Comparison of ENCODE assay signal across 8 cellular contexts in genomic region chr9:126719677-126720435, GRCh38.
DNase-seq lines count a peak whose midpoint lies in the region; ATAC-seq, FAIRE-seq and TF ChIP-seq lines count a peak whose summit lies in the region.

No MANE protein-coding gene starts in this region.

- no peak overlapping the region for H4K8ac ChIP-seq in neuronal stem cell (ENCODE audit: low read depth, low read length)

- H3K27me3 Mint-ChIP-seq in activated T-cell treated with anti-CD3 and anti-CD28 coated beads, Interleukin-2, amount 50 U/mL, for 72 hours (ENCODE audit: low read depth) = no peaks in the 10 kb centered on the region

- no peak overlapping the region for H2BK12ac ChIP-seq in neuronal stem cell (ENCODE audit: low read length)

- H4K91ac ChIP-seq in neuronal stem cell (ENCODE audit: low read depth, low read length, poor library complexity) = no peak overlapping the region

- peaks cover 42% of the 10 kb centered on the region for H3K4me1 Mint-ChIP-seq in activated T-cell treated with anti-CD3 and anti-CD28 coated beads, Interleukin-2, amount 50 U/mL, for 72 hours (ENCODE audit: low read depth)

- peak overlapping the region; percentile 88 for H3K27ac ChIP-seq in neuronal stem cell (replicated peaks; ENCODE audit: low read length)
- H3K27ac ChIP-seq in suprapubic skin = peak overlapping the region; percentile 41

- no CpG with 5 or more reads among the region's 11 CpGs for WGBS in neuronal stem cell (ENCODE audit: extremely low coverage in 2 of 2, insufficient read length in 2 of 2, insufficient replicate concordance in 1 of 2), 2 donors
- WGBS in suprapubic skin = 54% methylated on average over 8 of the region's 11 CpGs

- no peak for TF ChIP-seq CTCF in suprapubic skin (IDR thresholded peaks at IDR 0.05)

- H3K27me3 ChIP-seq in neuronal stem cell (ENCODE audit: control insufficient read depth in 3 of 3, insufficient read depth in 3 of 3, low read depth in 1 of 3, low read length in 3 of 3) (peaks cover 10 to 35% (median 22%) of the 10 kb centered on the region in 3 experiments), suprapubic skin (peaks cover 35% of the 10 kb centered on the region)

- H3K36me3 ChIP-seq in neuronal stem cell (replicated peaks in 1 of 2; ENCODE audit: control insufficient read depth in 2 of 2, insufficient read depth in 2 of 2, low read length in 2 of 2) = no peaks in the 10 kb centered on the region
- no peaks in the 10 kb centered on the region for H3K36me3 ChIP-seq in suprapubic skin

- H3K4me2 ChIP-seq in neuronal stem cell (ENCODE audit: insufficient read depth, low read length, poor library complexity, severe bottlenecking) = no peak overlapping the region

- no peak overlapping the region for H3K9ac ChIP-seq in neuronal stem cell (ENCODE audit: low read depth, low read length, poor library complexity)

- H2AK5ac ChIP-seq in neuronal stem cell (ENCODE audit: low read depth, low read length) = no peak overlapping the region

- H3K18ac ChIP-seq in neuronal stem cell (ENCODE audit: low read length) = peak overlapping the region; percentile 44

- no peaks in the 10 kb centered on the region for H3K79me1 ChIP-seq in neuronal stem cell (ENCODE audit: low read depth, low read length)

- ATAC-seq in activated T-cell treated with anti-CD3 and anti-CD28 coated beads, Interleukin-2, amount 50 U/mL, for 72 hours (replicated peaks in 1 of 2) = peak; percentile 52 to 54
- no peak for ATAC-seq in GM19395 (IDR thresholded peaks at IDR 0.05; ENCODE audit: unreplicated experiment)

- no peak for TF ChIP-seq EP300 in suprapubic skin (IDR thresholded peaks at IDR 0.05)

- no peak overlapping the region for H3K23ac ChIP-seq in neuronal stem cell (ENCODE audit: low read depth, low read length, poor library complexity)

- in situ Hi-C loops in G401 (cut with HindIII; ENCODE audit: low sequenced_read_pairs) = no loop called here

- peak; percentile 16 for FAIRE-seq in RCC 7860 (lab: Jason Lieb, UNC)

- H3K4me1 ChIP-seq in neuronal stem cell (ENCODE audit: control insufficient read depth in 2 of 2, insufficient read depth in 1 of 2, low read depth in 1 of 2, low read length in 2 of 2) = peaks cover 15 to 19% of the 10 kb centered on the region in 2 donors
- H3K4me1 ChIP-seq in suprapubic skin = peaks cover 42% of the 10 kb centered on the region

- no peak overlapping the region for H3K4me3 ChIP-seq in neuronal stem cell (ENCODE audit: low read length in 2 of 2)
- no peak overlapping the region for H3K4me3 ChIP-seq in suprapubic skin

- H2AFZ ChIP-seq in neuronal stem cell (ENCODE audit: low read length) = peak overlapping the region; percentile 70

- H2BK5ac ChIP-seq in neuronal stem cell (ENCODE audit: low read length) = no peak overlapping the region

- DNase-seq in G401 (ENCODE audit: low spot score) (peak; percentile 79), HK-2 (ENCODE audit: unreplicated experiment) (peak; percentile 89), RCC 7860 (ENCODE audit: low spot score) (peak; percentile 77), fibroblast of peridontal ligament (ENCODE audit: extremely low read depth) (peak; percentile 9), neuronal stem cell (ENCODE audit: low spot score) (peak; percentile 83), suprapubic skin (ENCODE audit: low spot score in 2 of 2) (peak in 1 of 2 donors; percentile 90)
- DNase-seq in activated T-cell treated with anti-CD3 and anti-CD28 coated beads, Interleukin-2, amount 50 U/mL, for 72 hours = peak; percentile 81

- no peak overlapping the region for H3K4ac ChIP-seq in neuronal stem cell (ENCODE audit: low read length)

- no peak overlapping the region for H2BK15ac ChIP-seq in neuronal stem cell (ENCODE audit: low read length)

- no peaks in the 10 kb centered on the region for H3K9me3 Mint-ChIP-seq in activated T-cell treated with anti-CD3 and anti-CD28 coated beads, Interleukin-2, amount 50 U/mL, for 72 hours

- H2BK120ac ChIP-seq in neuronal stem cell (ENCODE audit: low read depth, low read length) = no peak overlapping the region

- H3K36me3 Mint-ChIP-seq in activated T-cell treated with anti-CD3 and anti-CD28 coated beads, Interleukin-2, amount 50 U/mL, for 72 hours (ENCODE audit: insufficient read depth in 2 of 2) = no peaks in the 10 kb centered on the region

- no peak for TF ChIP-seq POLR2A in suprapubic skin (IDR thresholded peaks at IDR 0.05)

- H3K14ac ChIP-seq in neuronal stem cell (ENCODE audit: low read length) = no peak overlapping the region

- peak overlapping the region; percentile 58 to 66 for H3K4me3 Mint-ChIP-seq in activated T-cell treated with anti-CD3 and anti-CD28 coated beads, Interleukin-2, amount 50 U/mL, for 72 hours

- H3K9me3 ChIP-seq in neuronal stem cell (replicated peaks in 1 of 2; ENCODE audit: control insufficient read depth in 2 of 2, insufficient read depth in 1 of 2, low read depth in 1 of 2, low read length in 2 of 2) = peaks cover 0 to 2% of the 10 kb centered on the region in 2 donors
- no peaks in the 10 kb centered on the region for H3K9me3 ChIP-seq in suprapubic skin

- H3K27ac Mint-ChIP-seq in activated T-cell treated with anti-CD3 and anti-CD28 coated beads, Interleukin-2, amount 50 U/mL, for 72 hours = peak overlapping the region; percentile 59
